Comparison of ENCODE assay signal across 23 cellular contexts in genomic region chr3:184872200-184872599, GRCh38.
DNase-seq lines count a peak whose midpoint lies in the region; ATAC-seq lines count a peak whose summit lies in the region.
"Had no signal": no experiment of that assay in that cellular context is flagged by ENCODE, and none has a peak within 500 bp of the region (broad histone marks: within the 10 kb centered on the region; RNA-seq: fewer than 3 reads in every experiment).

No MANE protein-coding gene starts in this region.

- POLR2A ChIA-PET in activated CD4-positive, alpha-beta memory T cell treated with anti-CD3 and anti-CD28 coated beads, Interleukin-2, amount 10 ng/mL, durations not matched to agents 7 days and 5 days (lab: Charles Lee): interaction anchor here (0.9 kb wide), 1 partner anchor 10 kb away, joined by 4 read pairs; no protein-coding TSS in a partner anchor

- peaks cover 14% of the 10 kb centered on the region for H3K4me1 Mint-ChIP-seq in activated CD4-positive, alpha-beta T cell treated with anti-CD3 and anti-CD28 coated beads, Interleukin-2, amount 10 ng/mL, durations not matched to agents 24 days and 14 days
- peaks cover 12% of the 10 kb centered on the region for H3K4me1 Mint-ChIP-seq in activated CD4-positive, alpha-beta memory T cell treated with anti-CD3 and anti-CD28 coated beads, Interleukin-2, amount 10 ng/mL, durations not matched to agents 7 days and 5 days
- no peaks in the 10 kb centered on the region for H3K4me1 Mint-ChIP-seq in central memory CD8-positive, alpha-beta T cell
- H3K4me1 Mint-ChIP-seq: endodermal cell, IgD-negative memory B cell, neural crest cell had no signal

- CTCF ChIA-PET in activated CD4-positive, alpha-beta memory T cell treated with anti-CD3 and anti-CD28 coated beads, Interleukin-2, amount 10 ng/mL, durations not matched to agents 7 days and 5 days (lab: Charles Lee): interaction anchor here (0.9 to 1.3 kb wide), 2 partner anchors 9 to 304 kb away, joined by 3 to 4 read pairs; no protein-coding TSS in a partner anchor

- H3K4me3 Mint-ChIP-seq in activated CD4-positive, alpha-beta T cell treated with anti-CD3 and anti-CD28 coated beads, Interleukin-2, amount 10 ng/mL, durations not matched to agents 24 days and 14 days: peak overlapping the region; percentile 4
- H3K4me3 Mint-ChIP-seq in activated CD4-positive, alpha-beta memory T cell treated with anti-CD3 and anti-CD28 coated beads, Interleukin-2, amount 10 ng/mL, durations not matched to agents 7 days and 5 days: no peak overlapping the region
- H3K4me3 Mint-ChIP-seq in central memory CD8-positive, alpha-beta T cell: no peak overlapping the region
- H3K4me3 Mint-ChIP-seq: dendritic cell treated with granulocyte-macrophage colony-stimulating factor and Interleukin-4, amounts not matched to agents 40 ng/mL and 50 ng/mL, for 4 days; endodermal cell; IgD-negative memory B cell; neural crest cell had no signal

- no peaks in the 10 kb centered on the region for H3K9me3 Mint-ChIP-seq in activated CD4-positive, alpha-beta T cell treated with anti-CD3 and anti-CD28 coated beads, Interleukin-2, amount 10 ng/mL, durations not matched to agents 24 days and 14 days
- H3K9me3 Mint-ChIP-seq in activated CD4-positive, alpha-beta memory T cell treated with anti-CD3 and anti-CD28 coated beads, Interleukin-2, amount 10 ng/mL, durations not matched to agents 7 days and 5 days: no peaks in the 10 kb centered on the region
- no peaks in the 10 kb centered on the region for H3K9me3 Mint-ChIP-seq in central memory CD8-positive, alpha-beta T cell
- H3K9me3 Mint-ChIP-seq: dendritic cell treated with granulocyte-macrophage colony-stimulating factor and Interleukin-4, amounts not matched to agents 40 ng/mL and 50 ng/mL, for 4 days; endodermal cell; IgD-negative memory B cell; neural crest cell had no signal

- no peaks in the 10 kb centered on the region for H3K27me3 Mint-ChIP-seq in activated CD4-positive, alpha-beta T cell treated with anti-CD3 and anti-CD28 coated beads, Interleukin-2, amount 10 ng/mL, durations not matched to agents 24 days and 14 days
- no peaks in the 10 kb centered on the region for H3K27me3 Mint-ChIP-seq in activated CD4-positive, alpha-beta memory T cell treated with anti-CD3 and anti-CD28 coated beads, Interleukin-2, amount 10 ng/mL, durations not matched to agents 7 days and 5 days
- no peaks in the 10 kb centered on the region for H3K27me3 Mint-ChIP-seq in central memory CD8-positive, alpha-beta T cell
- H3K27me3 Mint-ChIP-seq: dendritic cell treated with granulocyte-macrophage colony-stimulating factor and Interleukin-4, amounts not matched to agents 40 ng/mL and 50 ng/mL, for 4 days; IgD-negative memory B cell had no signal

- DNase-seq in activated CD4-positive, alpha-beta T cell treated with anti-CD3 and anti-CD28 coated beads, Interleukin-2, amount 10 ng/mL, durations not matched to agents 24 days and 14 days: peak; percentile 62
- DNase-seq in activated CD4-positive, alpha-beta T cell treated with anti-CD3 and anti-CD28 coated beads, Interleukin-2, amount 50 U/mL, for 48 hours: no peak
- DNase-seq in EH (ENCODE audit: low read depth) (peak; percentile 6), germinal center (ENCODE audit: low spot score) (no peak), ecto neural progenitor cell (ENCODE audit: low spot score) (no peak), H4 (ENCODE audit: low spot score) (no peak)
- DNase-seq in activated CD4-positive, alpha-beta memory T cell treated with anti-CD3 and anti-CD28 coated beads, Interleukin-2, amount 10 ng/mL, durations not matched to agents 7 days and 5 days: no peak
- no peak for DNase-seq in central memory CD8-positive, alpha-beta T cell (ENCODE audit: low spot score in 2 of 2)
- DNase-seq: 8988T; activated CD4-positive, CD25-positive, alpha-beta regulatory T cell; DND-41; endodermal cell; heart right ventricle; left ventricle myocardium inferior; mesendoderm; NCI-H446 treated with DMSO at 0.1 percent for 48 hours; NCI-H774; pancreas; SJCRH30; stimulated activated naive CD4-positive, alpha-beta T cell had no signal

- ATAC-seq in central memory CD8-positive, alpha-beta T cell (replicated peaks; ENCODE audit: extremely low read depth, poor library complexity, severe bottlenecking): no peak
- ATAC-seq: heart right ventricle, pancreas had no signal

- H3K27ac Mint-ChIP-seq in activated CD4-positive, alpha-beta T cell treated with anti-CD3 and anti-CD28 coated beads, Interleukin-2, amount 10 ng/mL, durations not matched to agents 24 days and 14 days: peak overlapping the region; percentile 67
- H3K27ac Mint-ChIP-seq in activated CD4-positive, alpha-beta memory T cell treated with anti-CD3 and anti-CD28 coated beads, Interleukin-2, amount 10 ng/mL, durations not matched to agents 7 days and 5 days: peak overlapping the region; percentile 6
- H3K27ac Mint-ChIP-seq in central memory CD8-positive, alpha-beta T cell (ENCODE audit: low read depth): peak overlapping the region; percentile 9
- H3K27ac Mint-ChIP-seq: dendritic cell treated with granulocyte-macrophage colony-stimulating factor and Interleukin-4, amounts not matched to agents 40 ng/mL and 50 ng/mL, for 4 days; endodermal cell had no signal

- H3K36me3 Mint-ChIP-seq in activated CD4-positive, alpha-beta T cell treated with anti-CD3 and anti-CD28 coated beads, Interleukin-2, amount 10 ng/mL, durations not matched to agents 24 days and 14 days (ENCODE audit: low read depth): peaks cover 42% of the 10 kb centered on the region
- H3K36me3 Mint-ChIP-seq in activated CD4-positive, alpha-beta memory T cell treated with anti-CD3 and anti-CD28 coated beads, Interleukin-2, amount 10 ng/mL, durations not matched to agents 7 days and 5 days (ENCODE audit: low read depth): peaks cover 35% of the 10 kb centered on the region
- H3K36me3 Mint-ChIP-seq in central memory CD8-positive, alpha-beta T cell (ENCODE audit: insufficient read depth): peaks cover 39% of the 10 kb centered on the region

- intact Hi-C loops in activated CD4-positive, alpha-beta T cell treated with anti-CD3 and anti-CD28 coated beads, Interleukin-2, amount 10 ng/mL, durations not matched to agents 24 days and 14 days (cut with micrococcal nuclease): loop anchor here (5.0 to 10.0 kb wide), 2 partner anchors 60 to 413 kb away; partner anchors contain the start of gene VPS8

Comparison
In these comparisons a context has a peak if more than half of its experiments do, and no peak if none do; other contexts are left out.
1. DNase-seq: peak in activated CD4-positive, alpha-beta T cell treated with anti-CD3 and anti-CD28 coated beads, Interleukin-2, amount 10 ng/mL, durations not matched to agents 24 days and 14 days (single experiment) and EH (single experiment); none in activated CD4-positive, alpha-beta T cell treated with anti-CD3 and anti-CD28 coated beads, Interleukin-2, amount 50 U/mL, for 48 hours (0 of 2), activated CD4-positive, alpha-beta memory T cell treated with anti-CD3 and anti-CD28 coated beads, Interleukin-2, amount 10 ng/mL, durations not matched to agents 7 days and 5 days (single experiment), central memory CD8-positive, alpha-beta T cell (0 of 2), germinal center (single experiment), ecto neural progenitor cell (single experiment) and H4 (single experiment).
2. H3K27ac Mint-ChIP-seq: peak in every context shown above with its lines; median percentile 67 in activated CD4-positive, alpha-beta T cell treated with anti-CD3 and anti-CD28 coated beads, Interleukin-2, amount 10 ng/mL, durations not matched to agents 24 days and 14 days; 9 in central memory CD8-positive, alpha-beta T cell; 6 in activated CD4-positive, alpha-beta memory T cell treated with anti-CD3 and anti-CD28 coated beads, Interleukin-2, amount 10 ng/mL, durations not matched to agents 7 days and 5 days.